In the genomic region with DNA sequence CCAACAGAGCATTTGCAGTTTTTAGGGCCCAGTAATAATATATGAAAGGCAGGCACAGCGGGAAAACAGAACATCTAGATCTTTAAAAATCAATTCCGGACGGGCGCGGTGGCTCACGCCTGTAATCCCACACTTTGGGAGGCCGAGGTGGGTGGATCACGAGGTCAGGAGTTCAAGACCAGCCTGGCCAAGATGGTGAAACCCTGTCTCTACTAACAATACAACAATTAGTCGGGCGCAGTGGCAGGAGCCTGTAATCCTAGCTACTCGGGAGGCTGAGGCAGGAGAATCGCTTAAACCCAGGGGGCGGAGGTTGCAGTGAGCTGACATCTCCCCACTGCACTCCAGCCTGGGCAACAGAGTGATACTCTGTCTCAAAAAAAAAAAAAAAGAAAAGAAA, we compare ENCODE assay signal across 7 cellular contexts.
DNase-seq lines count a peak whose midpoint lies in the region; ATAC-seq and TF ChIP-seq lines count a peak whose summit lies in the region.
"Not testable (repeated sequence)": the region's sequence is repeated elsewhere in the genome, so short reads cannot be mapped to it uniquely, and the experiment has no call there.

No MANE protein-coding gene starts in this region.

- not testable (repeated sequence) for H2AK5ac ChIP-seq in H9 (ENCODE audit: insufficient read length, low read length)
- peak overlapping the region; percentile 37 for H2AK5ac ChIP-seq in neuronal stem cell (ENCODE audit: low read depth, low read length)

- peaks cover 0 to 12% (median 3%) of the 10 kb centered on the region in 3 experiments; a peak in 4 of 7 replicates for H3K36me3 Mint-ChIP-seq in H9 (ENCODE audit: insufficient read depth in 1 of 3, low read depth in 3 of 3)
- not testable (repeated sequence) for H3K36me3 Mint-ChIP-seq in endodermal cell (ENCODE audit: low read depth); stimulated activated naive B cell treated with anti-CD40 and anti-IgM and Interleukin-4, amounts not matched to agents 10 μg/mL and 1 μg/mL and 100 μg/mL, for 72 hours

- no CpG with 5 or more reads among the region's 13 CpGs for WGBS in H9 (ENCODE audit: extremely low coverage, insufficient read length, low lambda C conversion rate)
- WGBS in endodermal cell (ENCODE audit: insufficient coverage in 1 of 2, insufficient read length in 1 of 2), 2 experiments: 92 to 93% methylated on average over 11 to 13 of the region's 13 CpGs
- WGBS in neuronal stem cell (ENCODE audit: extremely low coverage in 2 of 2, insufficient read length in 2 of 2, insufficient replicate concordance in 1 of 2), 2 donors: no CpG with 5 or more reads among the region's 13 CpGs

- not testable (repeated sequence) for H2BK15ac ChIP-seq in H9 (ENCODE audit: low read depth, low read length); neuronal stem cell (ENCODE audit: low read length)

- H3K4me3 ChIP-seq in BLaER1 treated with 17β-estradiol and CSF1 and Interleukin-3, amounts not matched to agents 10 nM and 100 nM: peak overlapping the region in 3 of 10 experiments; percentile 66 to 79 (median 78); a peak in 4 of 20 replicates
- H3K4me3 ChIP-seq in Karpas-422 (ENCODE audit: low read length) (peak overlapping the region; percentile 66), SU-DHL-6 (ENCODE audit: insufficient read depth, low read length, poor library complexity, severe bottlenecking) (peak overlapping the region; percentile 52)
- not testable (repeated sequence) for H3K4me3 ChIP-seq in endodermal cell (ENCODE audit: low read length); neuronal stem cell (ENCODE audit: low read length in 2 of 2)

- not testable (repeated sequence) for H3K9me3 ChIP-seq in BLaER1 treated with 17β-estradiol and CSF1 and Interleukin-3, amounts not matched to agents 10 nM and 100 nM (replicated peaks in 1 of 11); H9 (ENCODE audit: control insufficient read depth, low read depth, low read length); Karpas-422 (ENCODE audit: low read length); SU-DHL-6 (ENCODE audit: insufficient read depth, low read length); endodermal cell (ENCODE audit: control insufficient read depth, low read length); neuronal stem cell (replicated peaks in 1 of 2; ENCODE audit: control insufficient read depth in 2 of 2, insufficient read depth in 1 of 2, low read depth in 1 of 2, low read length in 2 of 2)

- H2BK5ac ChIP-seq in H9 (ENCODE audit: insufficient read length, low read length); neuronal stem cell (ENCODE audit: low read length): not testable (repeated sequence)

- not testable (repeated sequence) for H4K8ac ChIP-seq in H9 (replicated peaks; ENCODE audit: insufficient read length, low read depth, low read length); neuronal stem cell (ENCODE audit: low read depth, low read length)

- H3K79me1 ChIP-seq in H9 (ENCODE audit: insufficient read depth, low read depth, low read length, poor library complexity, severe bottlenecking); neuronal stem cell (ENCODE audit: low read depth, low read length): not testable (repeated sequence)

- H3K79me2 ChIP-seq in H9 (ENCODE audit: insufficient read depth, low read length): not testable (repeated sequence)
- H3K79me2 ChIP-seq in Karpas-422 (ENCODE audit: low read length) (peaks cover 29% of the 10 kb centered on the region), SU-DHL-6 (ENCODE audit: insufficient read depth, low read length) (peaks cover 47% of the 10 kb centered on the region)

- not testable (repeated sequence) for H3K9me2 ChIP-seq in Karpas-422 (replicated peaks; ENCODE audit: insufficient read depth, low read length); SU-DHL-6 (replicated peaks; ENCODE audit: insufficient read depth, low read length)

- H3K36me3 ChIP-seq in BLaER1 treated with 17β-estradiol and CSF1 and Interleukin-3, amounts not matched to agents 10 nM and 100 nM; Karpas-422 (ENCODE audit: insufficient read depth, low read length); SU-DHL-6 (ENCODE audit: low read length); endodermal cell (ENCODE audit: control insufficient read depth, insufficient read depth, low read length); neuronal stem cell (replicated peaks in 1 of 2; ENCODE audit: control insufficient read depth in 2 of 2, insufficient read depth in 2 of 2, low read length in 2 of 2): not testable (repeated sequence)

- not testable (repeated sequence) for H4K20me1 ChIP-seq in BLaER1 treated with 17β-estradiol and CSF1 and Interleukin-3, amounts not matched to agents 10 nM and 100 nM; H9 (ENCODE audit: control insufficient read depth, insufficient read depth, insufficient read length); Karpas-422 (ENCODE audit: insufficient read depth, low read depth, low read length); SU-DHL-6 (ENCODE audit: low read depth, low read length)

- not testable (repeated sequence) for H3K14ac ChIP-seq in H9 (ENCODE audit: insufficient read depth, low read length); neuronal stem cell (ENCODE audit: low read length)

- H3K9ac ChIP-seq in BLaER1 treated with 17β-estradiol and CSF1 and Interleukin-3, amounts not matched to agents 10 nM and 100 nM: peak overlapping the region in 7 of 11 experiments; percentile 83 to 94 (median 91); a peak in 12 of 22 replicates
- H3K9ac ChIP-seq in H9 (ENCODE audit: extremely low read depth, insufficient read length, low read length); endodermal cell (ENCODE audit: extremely low read depth, low read length, poor library complexity, severe bottlenecking); neuronal stem cell (ENCODE audit: low read depth, low read length, poor library complexity): not testable (repeated sequence)
- peak overlapping the region; percentile 95 for H3K9ac ChIP-seq in Karpas-422 (ENCODE audit: low read length)
- H3K9ac ChIP-seq in SU-DHL-6 (ENCODE audit: low read length): peak overlapping the region; percentile 75

- H3K4me2 ChIP-seq in BLaER1 treated with 17β-estradiol and CSF1 and Interleukin-3, amounts not matched to agents 10 nM and 100 nM: peak overlapping the region; percentile 81 to 98 (median 92); a peak in 20 of 22 replicates
- H3K4me2 ChIP-seq in H9 (ENCODE audit: insufficient read depth, insufficient read length, low read length); neuronal stem cell (ENCODE audit: insufficient read depth, low read length, poor library complexity, severe bottlenecking): not testable (repeated sequence)
- H3K4me2 ChIP-seq in Karpas-422 (ENCODE audit: low read depth, low read length, poor library complexity, severe bottlenecking) (peak overlapping the region; percentile 98), SU-DHL-6 (ENCODE audit: low read depth, low read length, poor library complexity, severe bottlenecking) (peak overlapping the region; percentile 99)

- peaks cover 56 to 98% (median 71%) of the 10 kb centered on the region in 10 experiments for H3K4me1 ChIP-seq in BLaER1 treated with 17β-estradiol and CSF1 and Interleukin-3, amounts not matched to agents 10 nM and 100 nM
- H3K4me1 ChIP-seq in H9 (ENCODE audit: insufficient read depth, low read length) (peaks cover 21% of the 10 kb centered on the region; the same call in 1 of the 2 replicates), Karpas-422 (ENCODE audit: low read length) (peaks cover 88% of the 10 kb centered on the region), neuronal stem cell (ENCODE audit: control insufficient read depth in 2 of 2, insufficient read depth in 1 of 2, low read depth in 1 of 2, low read length in 2 of 2) (peaks cover 5 to 15% of the 10 kb centered on the region in 2 donors)
- not testable (repeated sequence) for H3K4me1 ChIP-seq in endodermal cell (ENCODE audit: control insufficient read depth, insufficient read depth, low read length)

- not testable (repeated sequence) for H3K9me3 Mint-ChIP-seq in H9; endodermal cell; stimulated activated naive B cell treated with anti-CD40 and anti-IgM and Interleukin-4, amounts not matched to agents 10 μg/mL and 1 μg/mL and 100 μg/mL, for 72 hours

- not testable (repeated sequence) for H2AFZ ChIP-seq in H9 (ENCODE audit: low read length); Karpas-422 (ENCODE audit: low read length); SU-DHL-6 (ENCODE audit: low read depth, low read length, severe bottlenecking); neuronal stem cell (ENCODE audit: low read length)

- peaks cover 82% of the 10 kb centered on the region for H3F3A ChIP-seq in SU-DHL-6 (ENCODE audit: insufficient read depth)

- H4K91ac ChIP-seq in H9 (ENCODE audit: insufficient read length, low read depth, low read length); neuronal stem cell (ENCODE audit: low read depth, low read length, poor library complexity): not testable (repeated sequence)

- not testable (repeated sequence) for H3K23me2 ChIP-seq in H9 (ENCODE audit: insufficient read length, low read depth, low read length, poor library complexity, severe bottlenecking)

- H3K27me3 ChIP-seq in BLaER1 treated with 17β-estradiol and CSF1 and Interleukin-3, amounts not matched to agents 10 nM and 100 nM; H9 (ENCODE audit: insufficient read depth, low read length); Karpas-422 (ENCODE audit: low read length); SU-DHL-6 (ENCODE audit: low read length); endodermal cell (ENCODE audit: control insufficient read depth, insufficient read depth, low read length, poor library complexity, severe bottlenecking); neuronal stem cell (ENCODE audit: control insufficient read depth in 3 of 3, insufficient read depth in 3 of 3, low read depth in 1 of 3, low read length in 3 of 3): not testable (repeated sequence)

- H3K56ac ChIP-seq in H9 (ENCODE audit: insufficient read length, low read depth, low read length): not testable (repeated sequence)

- not testable (repeated sequence) for H2BK20ac ChIP-seq in H9 (ENCODE audit: low read depth, low read length, poor library complexity, severe bottlenecking)

- peak in 1 of 2 donors; percentile 1 for ATAC-seq in stimulated activated naive B cell treated with anti-CD40 and anti-IgM and Interleukin-4, amounts not matched to agents 10 μg/mL and 1 μg/mL and 100 μg/mL, for 72 hours (replicated peaks)

- H3K18ac ChIP-seq in H9 (ENCODE audit: insufficient read length, low read depth, low read length); neuronal stem cell (ENCODE audit: low read length): not testable (repeated sequence)

- H3K27ac ChIP-seq in BLaER1 treated with 17β-estradiol and CSF1 and Interleukin-3, amounts not matched to agents 10 nM and 100 nM: peak overlapping the region in 8 of 11 experiments; percentile 54 to 95 (median 90); a peak in 15 of 22 replicates
- H3K27ac ChIP-seq in H9 (ENCODE audit: insufficient read length, low read depth, low read length); endodermal cell (ENCODE audit: low read depth, low read length); neuronal stem cell (replicated peaks; ENCODE audit: low read length): not testable (repeated sequence)
- peak overlapping the region; percentile 99 for H3K27ac ChIP-seq in Karpas-422 (ENCODE audit: low read length)
- H3K27ac ChIP-seq in SU-DHL-6 (ENCODE audit: low read depth, low read length): peak overlapping the region; percentile 99

- H3K27ac Mint-ChIP-seq in H9 (peak overlapping the region; percentile 89 to 100 (median 90); a peak in 6 of 7 replicates), endodermal cell (peak overlapping the region; percentile 12)
- H3K27ac Mint-ChIP-seq in stimulated activated naive B cell treated with anti-CD40 and anti-IgM and Interleukin-4, amounts not matched to agents 10 μg/mL and 1 μg/mL and 100 μg/mL, for 72 hours: peak overlapping the region; percentile 34

- H2BK12ac ChIP-seq in H9 (ENCODE audit: insufficient read length, low read depth, low read length); neuronal stem cell (ENCODE audit: low read length): not testable (repeated sequence)

- H3K4me1 Mint-ChIP-seq in H9: peaks cover 51 to 53% of the 10 kb centered on the region in 2 experiments
- H3K4me1 Mint-ChIP-seq in endodermal cell: peaks cover 39% of the 10 kb centered on the region
- peaks cover 29 to 64% of the 10 kb centered on the region in 2 donors for H3K4me1 Mint-ChIP-seq in stimulated activated naive B cell treated with anti-CD40 and anti-IgM and Interleukin-4, amounts not matched to agents 10 μg/mL and 1 μg/mL and 100 μg/mL, for 72 hours

- H3K27me3 Mint-ChIP-seq in H9 (ENCODE audit: low read depth); endodermal cell (ENCODE audit: insufficient read depth); stimulated activated naive B cell treated with anti-CD40 and anti-IgM and Interleukin-4, amounts not matched to agents 10 μg/mL and 1 μg/mL and 100 μg/mL, for 72 hours: not testable (repeated sequence)

- DNase-seq in H9; Karpas-422; endodermal cell; neuronal stem cell (ENCODE audit: low spot score); stimulated activated naive B cell treated with anti-CD40 and anti-IgM and Interleukin-4, amounts not matched to agents 10 μg/mL and 1 μg/mL and 100 μg/mL, for 72 hours: not testable (repeated sequence)

- not testable (repeated sequence) for H2BK120ac ChIP-seq in H9 (ENCODE audit: low read depth, low read length, poor library complexity, severe bottlenecking); neuronal stem cell (ENCODE audit: low read depth, low read length)

- H3K4ac ChIP-seq in H9 (ENCODE audit: low read depth, low read length); neuronal stem cell (ENCODE audit: low read length): not testable (repeated sequence)

- not testable (repeated sequence) for H3K4me3 Mint-ChIP-seq in H9, endodermal cell
- H3K4me3 Mint-ChIP-seq in stimulated activated naive B cell treated with anti-CD40 and anti-IgM and Interleukin-4, amounts not matched to agents 10 μg/mL and 1 μg/mL and 100 μg/mL, for 72 hours: peak overlapping the region in 1 of 2 donors; percentile 14

- not testable (repeated sequence) for H3K23ac ChIP-seq in H9 (ENCODE audit: insufficient read length, low read depth, low read length); neuronal stem cell (ENCODE audit: low read depth, low read length, poor library complexity)

- H3T11ph ChIP-seq in H9 (ENCODE audit: low read length): not testable (repeated sequence)

- TF ChIP-seq CTCF in H9 (conservative IDR thresholded peaks at IDR 0.05); SU-DHL-6 (IDR thresholded peaks at IDR 0.05; ENCODE audit: insufficient read depth, low read length, poor library complexity, severe bottlenecking); endodermal cell (conservative IDR thresholded peaks at IDR 0.05): not testable (repeated sequence)

- not testable (repeated sequence) for H4K5ac ChIP-seq in H9 (ENCODE audit: insufficient read length, low read depth, low read length)

Comparison
In these comparisons a context has a peak if more than half of its experiments do, and no peak if none do; other contexts are left out.
1. H3K27ac Mint-ChIP-seq: peak in every context shown above with its lines; median percentile 90 in H9; 34 in stimulated activated naive B cell treated with anti-CD40 and anti-IgM and Interleukin-4, amounts not matched to agents 10 μg/mL and 1 μg/mL and 100 μg/mL, for 72 hours; 12 in endodermal cell.